16 cellular contexts compared by ENCODE assay signal in the genomic region with DNA sequence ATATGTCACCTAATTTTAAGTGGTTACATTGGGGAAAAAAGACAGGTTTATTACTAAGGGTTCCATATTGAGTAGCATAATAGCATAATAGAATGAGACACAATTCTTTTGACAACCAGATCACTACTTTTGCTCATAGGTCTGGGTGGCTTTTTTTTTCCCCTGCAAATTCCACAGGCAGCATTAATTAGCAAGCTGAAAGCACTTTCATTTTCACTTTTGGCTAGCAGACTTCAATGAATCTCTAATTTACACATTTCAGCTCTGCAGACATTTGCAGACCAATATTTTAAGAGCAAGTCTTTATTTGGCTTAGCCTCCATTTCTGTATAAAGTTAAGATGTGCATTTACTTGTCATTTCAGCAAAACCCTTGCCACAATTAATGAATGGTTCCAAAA.
DNase-seq lines count a peak whose midpoint lies in the region; ATAC-seq and TF ChIP-seq lines count a peak whose summit lies in the region.
"Had no signal": no experiment of that assay in that cellular context is flagged by ENCODE, and none has a peak within 500 bp of the region (broad histone marks: within the 10 kb centered on the region; RNA-seq: fewer than 3 reads in every experiment).

No MANE protein-coding gene starts in this region.

- in situ Hi-C loops in brain microvascular endothelial cell (cut with HindIII; ENCODE audit: low pct_ligation_motif_present, low sequenced_read_pairs), result no loop called here

- H3K27ac ChIP-seq in BLaER1 treated with 17β-estradiol and CSF1 and Interleukin-3, amounts not matched to agents 10 nM and 100 nM, result no peak overlapping the region
- H3K27ac ChIP-seq in WERI-Rb-1 (no peak overlapping the region), brain microvascular endothelial cell (no peak overlapping the region)
- H3K27ac ChIP-seq in naive thymus-derived CD4-positive, alpha-beta T cell (ENCODE audit: low read depth, low read length), result no peak overlapping the region
- H3K27ac ChIP-seq: gastroesophageal sphincter had no signal

- H3K4me3 ChIP-seq in BLaER1 treated with 17β-estradiol and CSF1 and Interleukin-3, amounts not matched to agents 10 nM and 100 nM, result no peak overlapping the region
- H3K4me3 ChIP-seq in epithelial cell of proximal tubule (ENCODE audit: low read depth, low read length) (peak overlapping the region; percentile 15), WERI-Rb-1 (ENCODE audit: low read depth, low read length) (no peak overlapping the region), brain microvascular endothelial cell (ENCODE audit: low read depth, low read length) (no peak overlapping the region)
- no peak overlapping the region for H3K4me3 ChIP-seq in naive thymus-derived CD4-positive, alpha-beta T cell (ENCODE audit: low read length)
- H3K4me3 ChIP-seq: gastroesophageal sphincter, HAP-1, mucosa of descending colon, smooth muscle cell had no signal

- peaks cover 0 to 3% (median 0%) of the 10 kb centered on the region in 11 experiments; a peak in 1 of 22 replicates for H3K9me3 ChIP-seq in BLaER1 treated with 17β-estradiol and CSF1 and Interleukin-3, amounts not matched to agents 10 nM and 100 nM (replicated peaks in 1 of 11)
- no peaks in the 10 kb centered on the region for H3K9me3 ChIP-seq in WERI-Rb-1 (ENCODE audit: severe bottlenecking)
- no peaks in the 10 kb centered on the region for H3K9me3 ChIP-seq in naive thymus-derived CD4-positive, alpha-beta T cell (ENCODE audit: control insufficient read depth in 2 of 3, low read length in 3 of 3)
- H3K9me3 ChIP-seq: HAP-1, mucosa of descending colon had no signal

- peaks cover 0 to 69% (median 0%) of the 10 kb centered on the region in 11 experiments; a peak in 4 of 22 replicates for H3K27me3 ChIP-seq in BLaER1 treated with 17β-estradiol and CSF1 and Interleukin-3, amounts not matched to agents 10 nM and 100 nM
- H3K27me3 ChIP-seq in WERI-Rb-1 (ENCODE audit: insufficient read depth, low read depth, severe bottlenecking) (no peaks in the 10 kb centered on the region), brain microvascular endothelial cell (replicated peaks) (no peaks in the 10 kb centered on the region)
- no peaks in the 10 kb centered on the region for H3K27me3 ChIP-seq in naive thymus-derived CD4-positive, alpha-beta T cell (ENCODE audit: control insufficient read depth in 2 of 2, insufficient read depth in 2 of 2, low read length in 2 of 2)
- H3K27me3 ChIP-seq: gastroesophageal sphincter had no signal

- H3K4me1 Mint-ChIP-seq in naive thymus-derived CD4-positive, alpha-beta T cell, result no peaks in the 10 kb centered on the region
- H3K4me1 Mint-ChIP-seq: activated T-helper 17 cell treated with anti-CD3 and anti-CD28 coated beads, Interleukin-2, amount 50 U/mL, for 72 hours; CD14-positive monocyte; stimulated activated memory B cell treated with anti-CD40 and anti-IgM and Interleukin-4, amounts not matched to agents 10 μg/mL and 1 μg/mL and 100 μg/mL, for 72 hours had no signal

- POLR2A ChIA-PET in naive thymus-derived CD4-positive, alpha-beta T cell (lab: Charles Lee), result no interaction called here

- no peaks in the 10 kb centered on the region for H3K27me3 Mint-ChIP-seq in naive thymus-derived CD4-positive, alpha-beta T cell
- H3K27me3 Mint-ChIP-seq: activated T-helper 17 cell treated with anti-CD3 and anti-CD28 coated beads, Interleukin-2, amount 50 U/mL, for 72 hours; stimulated activated memory B cell treated with anti-CD40 and anti-IgM and Interleukin-4, amounts not matched to agents 10 μg/mL and 1 μg/mL and 100 μg/mL, for 72 hours had no signal

- ATAC-seq in GM18907 (IDR thresholded peaks at IDR 0.05; ENCODE audit: unreplicated experiment), result peak; percentile 64
- ATAC-seq in naive thymus-derived CD4-positive, alpha-beta T cell, result no peak
- ATAC-seq: activated T-helper 17 cell treated with anti-CD3 and anti-CD28 coated beads, Interleukin-2, amount 50 U/mL, for 72 hours; gastroesophageal sphincter; mucosa of descending colon; stimulated activated memory B cell treated with anti-CD40 and anti-IgM and Interleukin-4, amounts not matched to agents 10 μg/mL and 1 μg/mL and 100 μg/mL, for 72 hours had no signal

- H3K4me1 ChIP-seq in BLaER1 treated with 17β-estradiol and CSF1 and Interleukin-3, amounts not matched to agents 10 nM and 100 nM, result peaks cover 0 to 8% (median 0%) of the 10 kb centered on the region in 10 experiments; a peak in 5 of 20 replicates
- H3K4me1 ChIP-seq in naive thymus-derived CD4-positive, alpha-beta T cell (ENCODE audit: control insufficient read depth in 2 of 2, insufficient read depth in 2 of 2, low read length in 2 of 2), result no peaks in the 10 kb centered on the region
- H3K4me1 ChIP-seq: gastroesophageal sphincter, HAP-1 had no signal

- H3K27ac Mint-ChIP-seq in naive thymus-derived CD4-positive, alpha-beta T cell, result no peak overlapping the region
- H3K27ac Mint-ChIP-seq: activated T-helper 17 cell treated with anti-CD3 and anti-CD28 coated beads, Interleukin-2, amount 50 U/mL, for 72 hours; CD14-positive monocyte; stimulated activated memory B cell treated with anti-CD40 and anti-IgM and Interleukin-4, amounts not matched to agents 10 μg/mL and 1 μg/mL and 100 μg/mL, for 72 hours had no signal

- no peak overlapping the region for H3K9ac ChIP-seq in BLaER1 treated with 17β-estradiol and CSF1 and Interleukin-3, amounts not matched to agents 10 nM and 100 nM

- H3K9me3 Mint-ChIP-seq in naive thymus-derived CD4-positive, alpha-beta T cell, result peaks cover 0 to 16% (median 2%) of the 10 kb centered on the region in 11 donors
- H3K9me3 Mint-ChIP-seq: stimulated activated memory B cell treated with anti-CD40 and anti-IgM and Interleukin-4, amounts not matched to agents 10 μg/mL and 1 μg/mL and 100 μg/mL, for 72 hours had no signal

- DNase-seq in NAMALWA (ENCODE audit: low spot score) (peak; percentile 32), epithelial cell of proximal tubule (ENCODE audit: low read depth) (no peak), WERI-Rb-1 (no peak), brain microvascular endothelial cell (no peak), nucleus accumbens (lab: John Stamatoyannopoulos, UW) (no peak)
- DNase-seq in naive thymus-derived CD4-positive, alpha-beta T cell, result no peak
- DNase-seq: IMR-90, mucosa of descending colon had no signal

- CTCF ChIA-PET in naive thymus-derived CD4-positive, alpha-beta T cell (lab: Charles Lee), result no interaction called here

- H3K4me3 Mint-ChIP-seq in naive thymus-derived CD4-positive, alpha-beta T cell, result no peak overlapping the region
- H3K4me3 Mint-ChIP-seq: activated T-helper 17 cell treated with anti-CD3 and anti-CD28 coated beads, Interleukin-2, amount 50 U/mL, for 72 hours; CD14-positive monocyte; stimulated activated memory B cell treated with anti-CD40 and anti-IgM and Interleukin-4, amounts not matched to agents 10 μg/mL and 1 μg/mL and 100 μg/mL, for 72 hours had no signal

- no peaks in the 10 kb centered on the region for H3K36me3 ChIP-seq in BLaER1 treated with 17β-estradiol and CSF1 and Interleukin-3, amounts not matched to agents 10 nM and 100 nM
- H3K36me3 ChIP-seq in WERI-Rb-1, result no peaks in the 10 kb centered on the region
- H3K36me3 ChIP-seq in naive thymus-derived CD4-positive, alpha-beta T cell (ENCODE audit: control insufficient read depth in 2 of 3, insufficient read depth in 3 of 3, low read length in 3 of 3), result no peaks in the 10 kb centered on the region
- H3K36me3 ChIP-seq in brain microvascular endothelial cell (replicated peaks), result no peaks in the 10 kb centered on the region
- H3K36me3 ChIP-seq: gastroesophageal sphincter, HAP-1 had no signal

- no peak for TF ChIP-seq CTCF in epithelial cell of proximal tubule (conservative IDR thresholded peaks at IDR 0.05; ENCODE audit: low read depth, low read length)
- no peak for TF ChIP-seq CTCF in WERI-Rb-1 (IDR thresholded peaks at IDR 0.05; ENCODE audit: low read depth, low read length)
- TF ChIP-seq CTCF in brain microvascular endothelial cell (IDR thresholded peaks at IDR 0.05; ENCODE audit: low read depth, low read length, missing control alignments), result no peak

- H3K4me2 ChIP-seq in BLaER1 treated with 17β-estradiol and CSF1 and Interleukin-3, amounts not matched to agents 10 nM and 100 nM, result peak overlapping the region in 9 of 11 experiments; percentile 2 to 70 (median 46); a peak in 14 of 22 replicates
- H3K4me2 ChIP-seq: smooth muscle cell had no signal

- H4K20me1 ChIP-seq in BLaER1 treated with 17β-estradiol and CSF1 and Interleukin-3, amounts not matched to agents 10 nM and 100 nM, result no peaks in the 10 kb centered on the region

- intact Hi-C loops in naive thymus-derived CD4-positive, alpha-beta T cell (cut with micrococcal nuclease), result no loop called here

- peaks cover 0 to under 1% (median 0%) of the 10 kb centered on the region in 5 donors for H3K36me3 Mint-ChIP-seq in naive thymus-derived CD4-positive, alpha-beta T cell
- H3K36me3 Mint-ChIP-seq: CD14-positive monocyte; stimulated activated memory B cell treated with anti-CD40 and anti-IgM and Interleukin-4, amounts not matched to agents 10 μg/mL and 1 μg/mL and 100 μg/mL, for 72 hours had no signal
